ENCODE assay signal across 21 cellular contexts in genomic region chr17:81980122-81980521, GRCh38. TPM values are rescaled to one million over a fixed set of nuclear protein-coding genes. Genes with fewer than 3 reads are reported as not detected.
DNase-seq lines count a peak whose midpoint lies in the region; ATAC-seq, FAIRE-seq and TF ChIP-seq lines count a peak whose summit lies in the region.
"Had no signal": no experiment of that assay in that cellular context is flagged by ENCODE, and none has a peak within 500 bp of the region (broad histone marks: within the 10 kb centered on the region; RNA-seq: fewer than 3 reads in every experiment).

No MANE protein-coding gene starts in this region.

- intact Hi-C loops in HepG2 (cut with micrococcal nuclease; ENCODE audit: unreplicated experiment), result no loop called here
- intact Hi-C loops in right lobe of liver (cut with DNase I), result no loop called here
- intact Hi-C loops in aorta (cut with DNase I), result no loop called here

- WGBS in HepG2 (ENCODE audit: low lambda C conversion rate), result 99% methylated on average over 4 of the region's 4 CpGs
- WGBS in right lobe of liver (ENCODE audit: insufficient coverage, low coverage, low lambda C conversion rate, missing lambda C conversion rate), result 80% methylated on average over 1 of the region's 4 CpGs
- 90 to 98% methylated on average over 4 of the region's 4 CpGs for WGBS in upper lobe of left lung, 2 donors
- WGBS in aorta, 2 donors, result 93 to 94% methylated on average over 4 of the region's 4 CpGs

- in situ Hi-C loops in HepG2 (cut with HindIII; ENCODE audit: extremely low pct_ligation_motif_present, low pct_unique_long_range_greater_than_20kb), result no loop called here

- no peak for DNase-seq in HepG2 (ENCODE audit: low spot score)
- DNase-seq in right lobe of liver, result no peak
- DNase-seq in T-cell, result no peak
- DNase-seq in memory B cell (ENCODE audit: low spot score in 2 of 2), result no peak
- DNase-seq in upper lobe of left lung, result no peak
- no peak for DNase-seq in aorta
- no peak for DNase-seq in hypothalamus (lab: John Stamatoyannopoulos, UW)
- DNase-seq: activated CD8-positive, alpha-beta T cell treated with anti-CD3 and anti-CD28 coated beads, Interleukin-2, amount 10 ng/mL, durations not matched to agents 7 days and 5 days; Calu3; EL; head of caudate nucleus; left ventricle myocardium inferior; NCI-H1436 treated with DMSO at 0.1 percent for 48 hours; posterior cingulate gyrus; RPMI8226; small intestine; stimulated activated CD4-positive, alpha-beta T cell treated with anti-CD3 and anti-CD28 coated beads, Interleukin-4, amount 100 ng/mL, for 24 hours; substantia nigra had no signal

- H3K4me3 ChIP-seq in HepG2 (replicated peaks in 1 of 3; ENCODE audit: insufficient read depth in 1 of 3, low read depth in 2 of 3, low read length in 3 of 3) (no peak overlapping the region), right lobe of liver (no peak overlapping the region), upper lobe of left lung (no peak overlapping the region), aorta (ENCODE audit: low read length in 2 of 2) (no peak overlapping the region)
- H3K4me3 ChIP-seq: left ventricle myocardium inferior had no signal

- no peak overlapping the region for H3K9ac ChIP-seq in HepG2 (ENCODE audit: insufficient read depth, low read depth, low read length)

- CTCF ChIA-PET in HepG2 (lab: Yijun Ruan, JAX; ENCODE audit: low intra/inter-chr PET ratio, low total read pairs), result interaction anchor here (5.6 kb wide), 1 partner anchor 20 kb away, joined by 25 read pairs; the partner anchor contains the start of gene NOTUM
- CTCF ChIA-PET in T-cell (lab: Charles Lee), result interaction anchor here in 1 of 2 donors (0.6 kb wide), 1 partner anchor 570 kb away, joined by 3 read pairs; no protein-coding TSS in a partner anchor

- peak overlapping the region; percentile 36 for H3K27ac ChIP-seq in HepG2 (ENCODE audit: extremely low read length, insufficient read depth, low read length)
- H3K27ac ChIP-seq in right lobe of liver, result peak overlapping the region in 1 of 3 donors; percentile 97
- peak overlapping the region; percentile 2 to 63 (median 52) for H3K27ac ChIP-seq in upper lobe of left lung
- no peak overlapping the region for H3K27ac ChIP-seq in aorta (ENCODE audit: low read depth in 1 of 2, low read length in 2 of 2)
- H3K27ac ChIP-seq: left ventricle myocardium inferior had no signal

- H3K36me3 Mint-ChIP-seq in T-cell (peaks cover 12% of the 10 kb centered on the region), memory B cell (peaks cover 7% of the 10 kb centered on the region)

- H3K9me3 Mint-ChIP-seq in T-cell (no peaks in the 10 kb centered on the region), memory B cell (no peaks in the 10 kb centered on the region)

- H3K27me3 ChIP-seq in HepG2 (ENCODE audit: control insufficient read depth in 1 of 2, insufficient read depth in 2 of 2, low read length in 2 of 2) (no peaks in the 10 kb centered on the region), right lobe of liver (no peaks in the 10 kb centered on the region), upper lobe of left lung (no peaks in the 10 kb centered on the region), aorta (ENCODE audit: control insufficient read depth in 1 of 2, insufficient read depth in 2 of 2, low read length in 1 of 2) (no peaks in the 10 kb centered on the region)

- H3K27me3 Mint-ChIP-seq in T-cell, result no peaks in the 10 kb centered on the region
- H3K27me3 Mint-ChIP-seq in memory B cell, result no peaks in the 10 kb centered on the region

- no peak overlapping the region for H3K4me2 ChIP-seq in HepG2 (ENCODE audit: low read depth, low read length)

- no TSS peak for BruUV-seq in HepG2 (replicated peaks; lab: Mats Ljungman, UMichigan)

- POLR2A ChIA-PET in HepG2 (lab: Yijun Ruan, JAX), result interaction anchor here (1.0 to 14.1 kb wide), 5 partner anchors 9 to 43 kb away, joined by 4 to 382 read pairs (median 103); partner anchors contain the start of genes CENPX, LRRC45 and NOTUM
- POLR2A ChIA-PET in T-cell (lab: Charles Lee), result no interaction called here

- H3K4me3 Mint-ChIP-seq in T-cell (peak overlapping the region; percentile 39 to 96 (median 51)), memory B cell (peak overlapping the region; percentile 27)
- H3K4me3 Mint-ChIP-seq: activated CD8-positive, alpha-beta T cell treated with anti-CD3 and anti-CD28 coated beads, Interleukin-2, amount 10 ng/mL, durations not matched to agents 7 days and 5 days had no signal

- TF ChIP-seq CTCF in HepG2 (CRISPR knock-in tag; IDR thresholded peaks at IDR 0.05) (no peak), right lobe of liver (IDR thresholded peaks at IDR 0.05) (no peak), upper lobe of left lung (IDR thresholded peaks at IDR 0.05) (no peak)

- ATAC-seq in HepG2 (no peak), right lobe of liver (no peak), T-cell (replicated peaks in 1 of 4) (no peak), memory B cell (ENCODE audit: low read depth) (no peak), upper lobe of left lung (ENCODE audit: low FRiP score in 2 of 2) (no peak), aorta (ENCODE audit: low FRiP score) (no peak), GM21360 (IDR thresholded peaks at IDR 0.05; ENCODE audit: unreplicated experiment) (no peak)
- ATAC-seq: activated CD8-positive, alpha-beta T cell treated with anti-CD3 and anti-CD28 coated beads, Interleukin-2, amount 10 ng/mL, durations not matched to agents 7 days and 5 days had no signal

- H3K36me3 ChIP-seq in HepG2 (replicated peaks in 1 of 2; ENCODE audit: control insufficient read depth in 1 of 2, insufficient read depth in 2 of 2, low read length in 2 of 2) (peaks cover 9 to 30% of the 10 kb centered on the region in 2 experiments), right lobe of liver (peaks cover 0 to 12% (median 3%) of the 10 kb centered on the region in 4 donors), upper lobe of left lung (peaks cover 4 to 27% (median 19%) of the 10 kb centered on the region in 4 donors), aorta (ENCODE audit: control insufficient read depth in 1 of 2, insufficient read depth in 2 of 2, low read length in 1 of 2) (no peaks in the 10 kb centered on the region)

- H3K9me3 ChIP-seq in HepG2 (ENCODE audit: low read length), result no peaks in the 10 kb centered on the region
- H3K9me3 ChIP-seq in right lobe of liver, result no peaks in the 10 kb centered on the region
- H3K9me3 ChIP-seq in upper lobe of left lung, result no peaks in the 10 kb centered on the region
- no peaks in the 10 kb centered on the region for H3K9me3 ChIP-seq in aorta (ENCODE audit: control insufficient read depth, low read length)
- H3K9me3 ChIP-seq: left ventricle myocardium inferior had no signal

- no peak for TF ChIP-seq EP300 in HepG2 (IDR thresholded peaks at IDR 0.05; ENCODE audit: low read depth in 2 of 2, low read length in 2 of 2)
- TF ChIP-seq EP300 in HepG2 (CRISPR knock-in tag; IDR thresholded peaks at IDR 0.05; ENCODE audit: borderline replicate concordance), result no peak
- TF ChIP-seq EP300 in upper lobe of left lung (IDR thresholded peaks at IDR 0.05), result no peak

- TF ChIP-seq POLR2A in HepG2 (IDR thresholded peaks at IDR 0.05; ENCODE audit: insufficient read depth in 1 of 2, low read depth in 2 of 2, low read length in 2 of 2) (no peak; a peak in 1 of 4 replicates), right lobe of liver (IDR thresholded peaks at IDR 0.05) (no peak), upper lobe of left lung (IDR thresholded peaks at IDR 0.05) (no peak)

- H4K20me1 ChIP-seq in HepG2 (ENCODE audit: insufficient read depth, low read length), result no peaks in the 10 kb centered on the region

- H3K27ac Mint-ChIP-seq in T-cell (no peak overlapping the region), memory B cell (no peak overlapping the region)
- H3K27ac Mint-ChIP-seq: activated CD8-positive, alpha-beta T cell treated with anti-CD3 and anti-CD28 coated beads, Interleukin-2, amount 10 ng/mL, durations not matched to agents 7 days and 5 days had no signal

- no peak for TF ChIP-seq RAD21 in HepG2 (CRISPR knock-in tag; IDR thresholded peaks at IDR 0.05)

- H3K4me1 ChIP-seq in HepG2 (ENCODE audit: insufficient read depth, low read length) (peaks cover 72% of the 10 kb centered on the region), right lobe of liver (peaks cover 0 to 30% (median 11%) of the 10 kb centered on the region in 4 donors), upper lobe of left lung (peaks cover 13 to 42% (median 26%) of the 10 kb centered on the region in 4 donors), aorta (ENCODE audit: control insufficient read depth in 1 of 2, insufficient read depth in 2 of 2, low read length in 2 of 2) (no peaks in the 10 kb centered on the region)

- H3K4me1 Mint-ChIP-seq in T-cell, result peaks cover 36 to 50% (median 49%) of the 10 kb centered on the region in 3 donors
- H3K4me1 Mint-ChIP-seq in memory B cell, result peaks cover 22% of the 10 kb centered on the region

- no peak for FAIRE-seq in HepG2 (lab: Jason Lieb, UNC)
- FAIRE-seq: small intestine had no signal

- peaks cover 26% of the 10 kb centered on the region for H3K79me2 ChIP-seq in HepG2 (ENCODE audit: insufficient read depth, low read length)

- no peak overlapping the region for H2AFZ ChIP-seq in HepG2 (ENCODE audit: low read length)

RNA-seq across cellular contexts. Expression of gene ASPSCR1, which starts 2.7 kb away (rescaled TPM):
- total RNA-seq in HepG2 (2016; rRNA removed; fragmentation: Illumina TruSeq; extraction: Trizol) (221 and 314 TPM in 2 replicates), right lobe of liver (10 to 100 TPM; 24.4 to 55.6 (median 32.9) TPM), T-cell (10 to 100 TPM; 34.6 to 49.7 (median 44.9) TPM), upper lobe of left lung (10 to 100 TPM; 26.0 to 96.4 (median 56.1) TPM), aorta (10 to 100 TPM; 30.3 to 30.5 TPM)
- 180 and 228 TPM in 2 replicates for total RNA-seq in HepG2 (2016; cell fraction: cytosol; rRNA removed; fragmentation: Illumina TruSeq; extraction: Trizol; ENCODE audit: low read depth)
- total RNA-seq in HepG2 (2016; cell fraction: insoluble cytoplasmic fraction; rRNA removed; fragmentation: Illumina TruSeq; extraction: Trizol), result 219 and 327 TPM in 2 replicates
- 207 and 283 TPM in 2 replicates for total RNA-seq in HepG2 (2016; cell fraction: membrane; rRNA removed; fragmentation: Illumina TruSeq; extraction: Trizol)
- 184 and 224 TPM in 2 replicates for total RNA-seq in HepG2 (2016; cell fraction: nucleus; rRNA removed; fragmentation: Illumina TruSeq; extraction: Trizol)
- polyA plus RNA-seq in HepG2 (2011; rRNA removed) (257 and 274 TPM in 2 replicates), aorta (100 to 1,000 TPM in 1 of 2 donors, 10 to 100 TPM in 1; 15.0 to 108 TPM)
- polyA plus RNA-seq in HepG2 (2011; cell fraction: cytosol; rRNA removed), result 164 and 428 TPM in 2 replicates
- 988 and 1,754 TPM in 2 replicates for polyA plus RNA-seq in HepG2 (2011; cell fraction: nucleus; rRNA removed)
- polyA plus RNA-seq in HepG2 (2012), result 102 and 190 TPM in 2 replicates
- polyA plus RNA-seq in HepG2 (2016; cell fraction: cytosol; fragmentation: Illumina TruSeq; extraction: Trizol; ENCODE audit: low read depth), result 154 and 193 TPM in 2 replicates
- 188 and 212 TPM in 2 replicates for polyA plus RNA-seq in HepG2 (2016; cell fraction: insoluble cytoplasmic fraction; fragmentation: Illumina TruSeq; extraction: Trizol; ENCODE audit: low read depth)
- 186 and 218 TPM in 2 replicates for polyA plus RNA-seq in HepG2 (2016; cell fraction: membrane; fragmentation: Illumina TruSeq; extraction: Trizol; ENCODE audit: low read depth)
- 413 and 420 TPM in 2 replicates for polyA plus RNA-seq in HepG2 (2016; cell fraction: nucleus; fragmentation: Illumina TruSeq; extraction: Trizol; ENCODE audit: insufficient read depth, low read depth)
- polyA minus RNA-seq in HepG2 (2011; rRNA and poly(A)+ RNA removed; ENCODE audit: low replicate concordance), result 26.8 and 276 TPM in 2 replicates
- polyA minus RNA-seq in HepG2 (2011; cell fraction: cytosol; rRNA and poly(A)+ RNA removed), result 97.1 and 133 TPM in 2 replicates
- 107 and 152 TPM in 2 replicates for polyA minus RNA-seq in HepG2 (2011; cell fraction: nucleus; rRNA and poly(A)+ RNA removed)

RNA-seq across cellular contexts. Expression of gene NOTUM, which starts 19.1 kb away (rescaled TPM):
- 67.7 and 160 TPM in 2 replicates for total RNA-seq in HepG2 (2016; rRNA removed; fragmentation: Illumina TruSeq; extraction: Trizol)
- 84.5 and 93.0 TPM in 2 replicates for total RNA-seq in HepG2 (2016; cell fraction: cytosol; rRNA removed; fragmentation: Illumina TruSeq; extraction: Trizol; ENCODE audit: low read depth)
- 57.7 and 164 TPM in 2 replicates for total RNA-seq in HepG2 (2016; cell fraction: insoluble cytoplasmic fraction; rRNA removed; fragmentation: Illumina TruSeq; extraction: Trizol)
- total RNA-seq in HepG2 (2016; cell fraction: membrane; rRNA removed; fragmentation: Illumina TruSeq; extraction: Trizol), result 135 and 136 TPM in 2 replicates
- 135 and 163 TPM in 2 replicates for total RNA-seq in HepG2 (2016; cell fraction: nucleus; rRNA removed; fragmentation: Illumina TruSeq; extraction: Trizol)
- 150 and 181 TPM in 2 replicates for polyA plus RNA-seq in HepG2 (2011; rRNA removed)
- polyA plus RNA-seq in HepG2 (2011; cell fraction: cytosol; rRNA removed), result 114 and 236 TPM in 2 replicates
- polyA plus RNA-seq in HepG2 (2011; cell fraction: nucleus; rRNA removed), result 458 and 622 TPM in 2 replicates
- polyA plus RNA-seq in HepG2 (2012), result 125 and 195 TPM in 2 replicates
- 88.8 and 91.1 TPM in 2 replicates for polyA plus RNA-seq in HepG2 (2016; cell fraction: cytosol; fragmentation: Illumina TruSeq; extraction: Trizol; ENCODE audit: low read depth)
- polyA plus RNA-seq in HepG2 (2016; cell fraction: insoluble cytoplasmic fraction; fragmentation: Illumina TruSeq; extraction: Trizol; ENCODE audit: low read depth), result 83.8 and 101 TPM in 2 replicates
- 141 and 157 TPM in 2 replicates for polyA plus RNA-seq in HepG2 (2016; cell fraction: membrane; fragmentation: Illumina TruSeq; extraction: Trizol; ENCODE audit: low read depth)
- polyA plus RNA-seq in HepG2 (2016; cell fraction: nucleus; fragmentation: Illumina TruSeq; extraction: Trizol; ENCODE audit: insufficient read depth, low read depth), result 380 and 399 TPM in 2 replicates
- 0.49 and 206 TPM in 2 replicates for polyA minus RNA-seq in HepG2 (2011; rRNA and poly(A)+ RNA removed; ENCODE audit: low replicate concordance)
- polyA minus RNA-seq in HepG2 (2011; cell fraction: cytosol; rRNA and poly(A)+ RNA removed), result 89.1 and 107 TPM in 2 replicates
- polyA minus RNA-seq in HepG2 (2011; cell fraction: nucleus; rRNA and poly(A)+ RNA removed), result 78.2 and 93.7 TPM in 2 replicates
- total RNA-seq in right lobe of liver, result 1 to 10 TPM; 1.2 to 7.6 (median 3.0) TPM
- under 1 TPM in 3 of 5 donors, not detected in 2; 0.13 to 0.33 (median 0.29) TPM for total RNA-seq in T-cell
- total RNA-seq in upper lobe of left lung, result 1 to 10 TPM in 5 of 6 donors, under 1 TPM in 1; 0.89 to 5.0 (median 2.3) TPM
- under 1 TPM in 1 of 2 donors, not detected in 1; 0.60 TPM for total RNA-seq in aorta
- polyA plus RNA-seq in aorta, result 1 to 10 TPM in 1 of 2 donors, not detected in 1; 1.0 TPM
- total RNA-seq: Calu3, chondrocyte, left ventricle myocardium inferior had no signal

RNA-seq across cellular contexts. Expression of gene MYADML2, which starts 33.1 kb away (rescaled TPM):
- total RNA-seq in HepG2 (2016; rRNA removed; fragmentation: Illumina TruSeq; extraction: Trizol) (not detected in 2 replicates), right lobe of liver (not detected), T-cell (not detected), upper lobe of left lung (not detected), aorta (not detected)
- total RNA-seq in HepG2 (2016; cell fraction: cytosol; rRNA removed; fragmentation: Illumina TruSeq; extraction: Trizol; ENCODE audit: low read depth), result not detected in 2 replicates
- not detected in 2 replicates for total RNA-seq in HepG2 (2016; cell fraction: insoluble cytoplasmic fraction; rRNA removed; fragmentation: Illumina TruSeq; extraction: Trizol)
- total RNA-seq in HepG2 (2016; cell fraction: membrane; rRNA removed; fragmentation: Illumina TruSeq; extraction: Trizol), result not detected in 2 replicates
- total RNA-seq in HepG2 (2016; cell fraction: nucleus; rRNA removed; fragmentation: Illumina TruSeq; extraction: Trizol), result not detected in 2 replicates
- polyA plus RNA-seq in HepG2 (2011; rRNA removed) (not detected in 2 replicates), aorta (not detected)
- polyA plus RNA-seq in HepG2 (2011; cell fraction: cytosol; rRNA removed), result not detected in 2 replicates
- polyA plus RNA-seq in HepG2 (2011; cell fraction: nucleus; rRNA removed), result not detected in 2 replicates
- polyA plus RNA-seq in HepG2 (2012), result 0.07 TPM in 1 of 2 replicates, not detected in the other
- not detected in 2 replicates for polyA plus RNA-seq in HepG2 (2016; cell fraction: cytosol; fragmentation: Illumina TruSeq; extraction: Trizol; ENCODE audit: low read depth)
- not detected in 2 replicates for polyA plus RNA-seq in HepG2 (2016; cell fraction: insoluble cytoplasmic fraction; fragmentation: Illumina TruSeq; extraction: Trizol; ENCODE audit: low read depth)
- polyA plus RNA-seq in HepG2 (2016; cell fraction: membrane; fragmentation: Illumina TruSeq; extraction: Trizol; ENCODE audit: low read depth), result not detected in 2 replicates
- not detected in 2 replicates for polyA plus RNA-seq in HepG2 (2016; cell fraction: nucleus; fragmentation: Illumina TruSeq; extraction: Trizol; ENCODE audit: insufficient read depth, low read depth)
- polyA minus RNA-seq in HepG2 (2011; rRNA and poly(A)+ RNA removed; ENCODE audit: low replicate concordance), result 0.05 TPM in 1 of 2 replicates, not detected in the other
- not detected in 2 replicates for polyA minus RNA-seq in HepG2 (2011; cell fraction: cytosol; rRNA and poly(A)+ RNA removed)
- not detected in 2 replicates for polyA minus RNA-seq in HepG2 (2011; cell fraction: nucleus; rRNA and poly(A)+ RNA removed)
- total RNA-seq: activated CD8-positive, alpha-beta T cell treated with anti-CD3 and anti-CD28 coated beads, Interleukin-2, amount 10 ng/mL, durations not matched to agents 7 days and 5 days; Calu3; chondrocyte; fibroblast of lung had no signal
- polyA plus RNA-seq: fibroblast of lung had no signal

RNA-seq across cellular contexts. Expression of gene CENPX, which starts 42.6 kb away (rescaled TPM):
- 166 and 170 TPM in 2 replicates for total RNA-seq in HepG2 (2016; rRNA removed; fragmentation: Illumina TruSeq; extraction: Trizol)
- 262 and 321 TPM in 2 replicates for total RNA-seq in HepG2 (2016; cell fraction: cytosol; rRNA removed; fragmentation: Illumina TruSeq; extraction: Trizol; ENCODE audit: low read depth)
- 171 and 173 TPM in 2 replicates for total RNA-seq in HepG2 (2016; cell fraction: insoluble cytoplasmic fraction; rRNA removed; fragmentation: Illumina TruSeq; extraction: Trizol)
- 221 and 277 TPM in 2 replicates for total RNA-seq in HepG2 (2016; cell fraction: membrane; rRNA removed; fragmentation: Illumina TruSeq; extraction: Trizol)
- 85.1 and 103 TPM in 2 replicates for total RNA-seq in HepG2 (2016; cell fraction: nucleus; rRNA removed; fragmentation: Illumina TruSeq; extraction: Trizol)
- 92.7 and 96.7 TPM in 2 replicates for polyA plus RNA-seq in HepG2 (2011; rRNA removed)
- polyA plus RNA-seq in HepG2 (2011; cell fraction: cytosol; rRNA removed), result 88.8 and 138 TPM in 2 replicates
- polyA plus RNA-seq in HepG2 (2011; cell fraction: nucleus; rRNA removed), result 166 and 170 TPM in 2 replicates
- 46.3 and 61.5 TPM in 2 replicates for polyA plus RNA-seq in HepG2 (2012)
- 176 and 237 TPM in 2 replicates for polyA plus RNA-seq in HepG2 (2016; cell fraction: cytosol; fragmentation: Illumina TruSeq; extraction: Trizol; ENCODE audit: low read depth)
- 143 and 150 TPM in 2 replicates for polyA plus RNA-seq in HepG2 (2016; cell fraction: insoluble cytoplasmic fraction; fragmentation: Illumina TruSeq; extraction: Trizol; ENCODE audit: low read depth)
- polyA plus RNA-seq in HepG2 (2016; cell fraction: membrane; fragmentation: Illumina TruSeq; extraction: Trizol; ENCODE audit: low read depth), result 176 and 221 TPM in 2 replicates
- polyA plus RNA-seq in HepG2 (2016; cell fraction: nucleus; fragmentation: Illumina TruSeq; extraction: Trizol; ENCODE audit: insufficient read depth, low read depth), result 178 and 180 TPM in 2 replicates
- polyA minus RNA-seq in HepG2 (2011; rRNA and poly(A)+ RNA removed; ENCODE audit: low replicate concordance), result 32.0 and 49.8 TPM in 2 replicates
- polyA minus RNA-seq in HepG2 (2011; cell fraction: cytosol; rRNA and poly(A)+ RNA removed), result 14.8 and 16.2 TPM in 2 replicates
- polyA minus RNA-seq in HepG2 (2011; cell fraction: nucleus; rRNA and poly(A)+ RNA removed), result 20.0 and 26.9 TPM in 2 replicates
- total RNA-seq in right lobe of liver, result 10 to 100 TPM; 27.3 to 81.1 (median 47.8) TPM
- 10 to 100 TPM; 26.7 to 47.8 (median 43.7) TPM for total RNA-seq in T-cell
- total RNA-seq in upper lobe of left lung, result 10 to 100 TPM; 24.1 to 60.5 (median 47.8) TPM
- 10 to 100 TPM; 31.0 to 33.2 TPM for total RNA-seq in aorta
- 100 to 1,000 TPM; 109 TPM for polyA plus RNA-seq in aorta

RNA-seq across cellular contexts. Expression of gene LRRC45, which starts 43.0 kb away (rescaled TPM):
- total RNA-seq in HepG2 (2016; rRNA removed; fragmentation: Illumina TruSeq; extraction: Trizol) (21.4 and 48.1 TPM in 2 replicates), right lobe of liver (10 to 100 TPM in 3 of 6 experiments, 1 to 10 TPM in 3; 4.9 to 15.6 (median 11.9) TPM), T-cell (10 to 100 TPM; 13.3 to 28.5 (median 22.3) TPM), upper lobe of left lung (10 to 100 TPM; 14.0 to 57.6 (median 20.4) TPM), aorta (1 to 10 TPM; 4.3 to 10.0 TPM)
- total RNA-seq in HepG2 (2016; cell fraction: cytosol; rRNA removed; fragmentation: Illumina TruSeq; extraction: Trizol; ENCODE audit: low read depth), result 30.2 and 31.8 TPM in 2 replicates
- 20.6 and 49.6 TPM in 2 replicates for total RNA-seq in HepG2 (2016; cell fraction: insoluble cytoplasmic fraction; rRNA removed; fragmentation: Illumina TruSeq; extraction: Trizol)
- total RNA-seq in HepG2 (2016; cell fraction: membrane; rRNA removed; fragmentation: Illumina TruSeq; extraction: Trizol), result 14.9 and 19.0 TPM in 2 replicates
- 49.7 and 54.4 TPM in 2 replicates for total RNA-seq in HepG2 (2016; cell fraction: nucleus; rRNA removed; fragmentation: Illumina TruSeq; extraction: Trizol)
- polyA plus RNA-seq in HepG2 (2011; rRNA removed) (11.6 and 14.1 TPM in 2 replicates), aorta (10 to 100 TPM in 1 of 2 donors, 1 to 10 TPM in 1; 3.1 to 20.1 TPM)
- 5.5 and 10.0 TPM in 2 replicates for polyA plus RNA-seq in HepG2 (2011; cell fraction: cytosol; rRNA removed)
- polyA plus RNA-seq in HepG2 (2011; cell fraction: nucleus; rRNA removed), result 112 and 182 TPM in 2 replicates
- polyA plus RNA-seq in HepG2 (2012), result 7.5 and 8.8 TPM in 2 replicates
- 3.3 and 4.2 TPM in 2 replicates for polyA plus RNA-seq in HepG2 (2016; cell fraction: cytosol; fragmentation: Illumina TruSeq; extraction: Trizol; ENCODE audit: low read depth)
- 19.5 and 19.7 TPM in 2 replicates for polyA plus RNA-seq in HepG2 (2016; cell fraction: insoluble cytoplasmic fraction; fragmentation: Illumina TruSeq; extraction: Trizol; ENCODE audit: low read depth)
- 9.1 and 9.2 TPM in 2 replicates for polyA plus RNA-seq in HepG2 (2016; cell fraction: membrane; fragmentation: Illumina TruSeq; extraction: Trizol; ENCODE audit: low read depth)
- polyA plus RNA-seq in HepG2 (2016; cell fraction: nucleus; fragmentation: Illumina TruSeq; extraction: Trizol; ENCODE audit: insufficient read depth, low read depth), result 129 and 136 TPM in 2 replicates
- 11.1 and 15.7 TPM in 2 replicates for polyA minus RNA-seq in HepG2 (2011; rRNA and poly(A)+ RNA removed; ENCODE audit: low replicate concordance)
- 6.1 and 8.2 TPM in 2 replicates for polyA minus RNA-seq in HepG2 (2011; cell fraction: cytosol; rRNA and poly(A)+ RNA removed)
- 25.0 and 27.2 TPM in 2 replicates for polyA minus RNA-seq in HepG2 (2011; cell fraction: nucleus; rRNA and poly(A)+ RNA removed)

Comparison
In these comparisons a context has a peak if more than half of its experiments do, and no peak if none do; other contexts are left out.
1. RNA of gene NOTUM, which starts 19.1 kb away (total RNA-seq): 57.7 to 164 TPM in HepG2; 0.89 to 5.0 TPM in upper lobe of left lung, 1.2 to 7.6 TPM in right lobe of liver, 0.60 TPM in aorta and 0.13 to 0.33 TPM in T-cell; every median in the first group is over 4 times any median in the second.
2. H3K27ac ChIP-seq: peak in HepG2 (single experiment) and upper lobe of left lung (4 of 4); none in aorta (0 of 2).